Comparison of ENCODE assay signal across 9 cellular contexts in the genomic region with DNA sequence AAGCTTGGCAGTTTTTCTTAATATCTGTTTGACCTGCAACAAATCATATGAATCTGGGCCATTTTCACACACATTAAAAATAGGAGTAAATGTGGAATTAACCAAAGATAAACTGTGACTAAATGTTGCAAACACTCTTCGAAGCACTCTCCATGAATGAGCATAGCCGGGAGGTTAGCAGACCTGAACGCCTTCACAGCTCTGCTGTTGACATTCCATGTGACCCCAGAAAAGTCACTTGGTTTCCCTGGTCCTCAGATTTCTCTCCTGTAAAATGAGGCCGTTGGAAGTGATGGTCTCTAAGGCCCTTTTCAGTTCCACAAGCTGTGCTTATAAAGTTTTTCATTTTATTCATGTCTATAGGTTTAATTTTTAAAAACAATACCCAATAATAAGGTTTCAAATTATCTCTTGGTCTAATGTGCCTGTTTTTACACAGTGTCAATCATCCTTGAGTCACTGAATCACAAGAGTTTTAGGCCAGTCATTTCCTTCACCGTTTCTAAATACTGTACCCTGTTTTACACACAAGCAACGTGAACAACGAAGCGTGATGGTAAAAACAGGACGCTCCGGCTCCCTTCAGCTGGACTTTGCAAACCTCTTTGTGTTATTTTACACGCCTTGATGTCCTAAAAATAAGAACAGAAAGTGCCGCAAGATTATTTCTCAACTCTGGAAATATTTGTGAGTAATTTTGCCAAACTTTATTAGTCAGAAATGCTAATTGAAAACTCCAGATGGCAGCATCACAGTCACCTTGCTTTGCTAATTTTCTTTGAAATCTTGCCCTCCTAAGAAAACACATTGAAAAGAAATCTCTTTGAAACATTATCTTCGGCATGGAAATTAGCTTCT. TPM values are rescaled to one million over a fixed set of nuclear protein-coding genes. Genes with fewer than 3 reads are reported as not detected.
DNase-seq lines count a peak whose midpoint lies in the region; ATAC-seq and TF ChIP-seq lines count a peak whose summit lies in the region.
"Had no signal": no experiment of that assay in that cellular context is flagged by ENCODE, and none has a peak within 500 bp of the region (broad histone marks: within the 10 kb centered on the region; RNA-seq: fewer than 3 reads in every experiment).

No MANE protein-coding gene starts in this region.

- intact Hi-C loops in lower lobe of right lung (cut with DNase I) = no loop called here

- H2AFZ ChIP-seq in neural progenitor cell (replicated peaks) = no peak overlapping the region

- peaks cover 3% of the 10 kb centered on the region for H3K4me1 Mint-ChIP-seq in neural progenitor cell

- ATAC-seq in GM21576 (IDR thresholded peaks at IDR 0.05; ENCODE audit: unreplicated experiment) (peak; percentile 37), lower lobe of right lung (peak; percentile 56 to 70)

- DNase-seq in Caki2 (ENCODE audit: low read depth) (peak; percentile 85), RPMI7951 (ENCODE audit: low read depth) (peak; percentile 55), lower lobe of right lung (no peak), neural progenitor cell (ENCODE audit: low spot score) (no peak), GF-D8 (lab: John Stamatoyannopoulos, UW) (no peak), H7 (no peak), NCI-H510A (lab: John Stamatoyannopoulos, UW) (no peak)

- H3K9me3 ChIP-seq in lower lobe of right lung = no peaks in the 10 kb centered on the region
- no peaks in the 10 kb centered on the region for H3K9me3 ChIP-seq in neural progenitor cell (ENCODE audit: low read depth)

- H3K4me2 ChIP-seq in neural progenitor cell = no peak overlapping the region

- no peak overlapping the region for H3K27ac Mint-ChIP-seq in neural progenitor cell

- no peaks in the 10 kb centered on the region for H4K20me1 ChIP-seq in neural progenitor cell (ENCODE audit: low read depth)

- no peaks in the 10 kb centered on the region for H3K9me3 Mint-ChIP-seq in neural progenitor cell

- H3K4me3 ChIP-seq in lower lobe of right lung = no peak overlapping the region
- H3K4me3 ChIP-seq in neural progenitor cell = no peak overlapping the region
- H3K4me3 ChIP-seq in H7 (ENCODE audit: insufficient read depth, low read depth, low read length) = no peak overlapping the region
- H3K4me3 ChIP-seq: skin epidermis had no signal

- H3K27me3 Mint-ChIP-seq in neural progenitor cell (ENCODE audit: insufficient read depth, low read depth) = no peaks in the 10 kb centered on the region

- TF ChIP-seq CTCF in lower lobe of right lung (IDR thresholded peaks at IDR 0.05) (no peak), neural progenitor cell (IDR thresholded peaks at IDR 0.05) (no peak)

- H3K27ac ChIP-seq in lower lobe of right lung = no peak overlapping the region
- no peak overlapping the region for H3K27ac ChIP-seq in neural progenitor cell

- no peaks in the 10 kb centered on the region for H3F3A ChIP-seq in neural progenitor cell (ENCODE audit: low read depth)

- H3K36me3 Mint-ChIP-seq in neural progenitor cell = no peaks in the 10 kb centered on the region

- no peak overlapping the region for H3K9ac ChIP-seq in neural progenitor cell

- H3K36me3 ChIP-seq in lower lobe of right lung (no peaks in the 10 kb centered on the region), neural progenitor cell (no peaks in the 10 kb centered on the region), H7 (replicated peaks; ENCODE audit: control insufficient read depth, insufficient read depth, low read length) (no peaks in the 10 kb centered on the region)

- in situ Hi-C loops in Caki2 (cut with HindIII; ENCODE audit: low pct_unique_long_range_greater_than_20kb, low sequenced_read_pairs) = no loop called here

- H3K4me1 ChIP-seq in lower lobe of right lung (no peaks in the 10 kb centered on the region), neural progenitor cell (no peaks in the 10 kb centered on the region)

- H3K27me3 ChIP-seq in lower lobe of right lung (ENCODE audit: low read depth) (no peaks in the 10 kb centered on the region), neural progenitor cell (no peaks in the 10 kb centered on the region), H7 (ENCODE audit: control insufficient read depth, insufficient read depth, low read length) (no peaks in the 10 kb centered on the region)

- no peaks in the 10 kb centered on the region for H3K79me2 ChIP-seq in neural progenitor cell (ENCODE audit: low read depth)

- no peak overlapping the region for H3K4me3 Mint-ChIP-seq in neural progenitor cell

RNA-seq across cellular contexts. Expression of a gene that starts 38.6 kb away (rescaled TPM):
- 254 and 324 TPM in 2 replicates for total RNA-seq in Caki2 (2014; rRNA removed; shearing (Covaris generic); ENCODE audit: low replicate concordance)
- total RNA-seq in RPMI7951 (2014; rRNA removed; shearing (Covaris generic)) = 52.7 and 62.1 TPM in 2 replicates
- total RNA-seq in lower lobe of right lung = 74.3 TPM
- total RNA-seq in neural progenitor cell (ENCODE audit: low replicate concordance) = 7.0 and 8.4 TPM in 2 replicates
- total RNA-seq in H7 (2014; rRNA removed; shearing (Covaris generic)) = 14.6 and 25.4 TPM in 2 replicates

Comparison
In these comparisons a context has a peak if more than half of its experiments do, and no peak if none do; other contexts are left out.
1. DNase-seq: peak in Caki2 (single experiment) and RPMI7951 (single experiment); none in lower lobe of right lung (single experiment), neural progenitor cell (single experiment), GF-D8 (single experiment), H7 (single experiment) and NCI-H510A (single experiment).